In the genomic region with DNA sequence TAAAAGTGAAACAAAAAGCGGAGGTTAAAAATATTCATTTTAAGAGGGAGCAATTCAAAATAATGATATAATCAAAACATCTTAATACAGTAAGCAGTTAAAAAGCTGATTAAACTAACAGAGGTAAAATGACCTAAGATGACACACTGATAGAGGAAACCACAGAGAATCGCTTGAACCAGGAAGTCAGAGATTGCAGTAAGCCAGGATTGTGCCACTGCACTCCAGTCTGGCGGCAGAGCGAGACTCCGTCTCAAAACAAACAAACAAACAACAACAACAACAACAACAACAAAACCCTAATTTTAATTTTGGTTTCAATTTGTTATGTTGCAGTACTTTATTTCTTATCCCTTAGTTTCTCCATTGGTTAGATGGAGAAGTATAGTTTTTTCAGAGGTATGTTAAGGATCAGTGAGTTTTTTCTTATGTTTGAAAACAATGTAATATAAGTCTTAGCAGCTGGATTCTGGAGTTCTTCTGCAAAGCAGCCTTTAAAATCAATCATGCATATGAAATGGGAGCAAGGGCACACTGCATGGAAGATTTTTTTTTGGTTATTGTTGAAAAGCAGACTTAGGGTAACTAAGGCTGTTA, we compare ENCODE assay signal across 8 cellular contexts. TPM values are rescaled to one million over a fixed set of nuclear protein-coding genes. Genes with fewer than 3 reads are reported as not detected.
DNase-seq lines count a peak whose midpoint lies in the region; ATAC-seq lines count a peak whose summit lies in the region.

No MANE protein-coding gene starts in this region.

- peak overlapping the region; percentile 21 for H3K4me3 Mint-ChIP-seq in activated naive CD8-positive, alpha-beta T cell treated with anti-CD3 and anti-CD28 coated beads, Interleukin-2, amount 10 ng/mL, durations not matched to agents 7 days and 5 days
- H3K4me3 Mint-ChIP-seq in naive B cell: peak overlapping the region in 3 of 8 donors; percentile 21 to 64 (median 51)

- no peak overlapping the region for H3K27ac Mint-ChIP-seq in activated naive CD8-positive, alpha-beta T cell treated with anti-CD3 and anti-CD28 coated beads, Interleukin-2, amount 10 ng/mL, durations not matched to agents 7 days and 5 days
- H3K27ac Mint-ChIP-seq in naive B cell: peak overlapping the region in 2 of 6 donors; percentile 1 to 78

- peak overlapping the region in 10 of 11 experiments; percentile 24 to 62 (median 42); a peak in 14 of 22 replicates for H3K9ac ChIP-seq in BLaER1 treated with 17β-estradiol and CSF1 and Interleukin-3, amounts not matched to agents 10 nM and 100 nM

- H3K4me1 ChIP-seq in BLaER1 treated with 17β-estradiol and CSF1 and Interleukin-3, amounts not matched to agents 10 nM and 100 nM: peaks cover 0 to 26% (median 15%) of the 10 kb centered on the region in 10 experiments; a peak in 16 of 20 replicates

- ATAC-seq in GM19043 (IDR thresholded peaks at IDR 0.05; ENCODE audit: low read depth, unreplicated experiment): peak; percentile 64
- ATAC-seq in activated naive CD8-positive, alpha-beta T cell treated with anti-CD3 and anti-CD28 coated beads, Interleukin-2, amount 10 ng/mL, durations not matched to agents 7 days and 5 days (ENCODE audit: low read depth): peak; percentile 87
- peak; percentile 57 to 63 for ATAC-seq in naive B cell (ENCODE audit: low read depth in 2 of 2)

- H3K27me3 ChIP-seq in BLaER1 treated with 17β-estradiol and CSF1 and Interleukin-3, amounts not matched to agents 10 nM and 100 nM: no peaks in the 10 kb centered on the region

- peaks cover 15% of the 10 kb centered on the region for H3K4me1 Mint-ChIP-seq in activated naive CD8-positive, alpha-beta T cell treated with anti-CD3 and anti-CD28 coated beads, Interleukin-2, amount 10 ng/mL, durations not matched to agents 7 days and 5 days
- peaks cover 7 to 14% (median 10%) of the 10 kb centered on the region in 3 donors for H3K4me1 Mint-ChIP-seq in naive B cell

- peak overlapping the region; percentile 23 to 65 (median 61); a peak in 19 of 22 replicates for H3K27ac ChIP-seq in BLaER1 treated with 17β-estradiol and CSF1 and Interleukin-3, amounts not matched to agents 10 nM and 100 nM

- H4K20me1 ChIP-seq in BLaER1 treated with 17β-estradiol and CSF1 and Interleukin-3, amounts not matched to agents 10 nM and 100 nM: no peaks in the 10 kb centered on the region

- no peaks in the 10 kb centered on the region for H3K27me3 Mint-ChIP-seq in activated naive CD8-positive, alpha-beta T cell treated with anti-CD3 and anti-CD28 coated beads, Interleukin-2, amount 10 ng/mL, durations not matched to agents 7 days and 5 days
- H3K27me3 Mint-ChIP-seq in naive B cell: no peaks in the 10 kb centered on the region

- H3K36me3 ChIP-seq in BLaER1 treated with 17β-estradiol and CSF1 and Interleukin-3, amounts not matched to agents 10 nM and 100 nM: peaks cover 0 to 6% (median 0%) of the 10 kb centered on the region in 11 experiments; a peak in 4 of 22 replicates

- H3K9me3 Mint-ChIP-seq in activated naive CD8-positive, alpha-beta T cell treated with anti-CD3 and anti-CD28 coated beads, Interleukin-2, amount 10 ng/mL, durations not matched to agents 7 days and 5 days: no peaks in the 10 kb centered on the region
- H3K9me3 Mint-ChIP-seq in naive B cell: no peaks in the 10 kb centered on the region

- no peaks in the 10 kb centered on the region for H3K36me3 Mint-ChIP-seq in activated naive CD8-positive, alpha-beta T cell treated with anti-CD3 and anti-CD28 coated beads, Interleukin-2, amount 10 ng/mL, durations not matched to agents 7 days and 5 days
- H3K36me3 Mint-ChIP-seq in naive B cell: no peaks in the 10 kb centered on the region

- POLR2A ChIA-PET in activated naive CD8-positive, alpha-beta T cell treated with anti-CD3 and anti-CD28 coated beads, Interleukin-2, amount 10 ng/mL, durations not matched to agents 7 days and 5 days (lab: Charles Lee): no interaction called here

- H3K9me3 ChIP-seq in BLaER1 treated with 17β-estradiol and CSF1 and Interleukin-3, amounts not matched to agents 10 nM and 100 nM (replicated peaks in 1 of 11): no peaks in the 10 kb centered on the region

- H3K4me3 ChIP-seq in BLaER1 treated with 17β-estradiol and CSF1 and Interleukin-3, amounts not matched to agents 10 nM and 100 nM: peak overlapping the region; percentile 34 to 49 (median 42); a peak in 15 of 20 replicates

- DNase-seq in LoVo (ENCODE audit: low spot score): peak; percentile 2
- no peak for DNase-seq in activated naive CD8-positive, alpha-beta T cell treated with anti-CD3 and anti-CD28 coated beads, Interleukin-2, amount 10 ng/mL, durations not matched to agents 7 days and 5 days
- DNase-seq in naive B cell: no peak
- DNase-seq in GM19240 (ENCODE audit: insufficient read length, low spot score): no peak
- no peak for DNase-seq in NCI-H446 treated with DMSO at 0.1 percent for 48 hours (lab: John Stamatoyannopoulos, UW)
- DNase-seq in AG08395 (ENCODE audit: low spot score): no peak

- H3K4me2 ChIP-seq in BLaER1 treated with 17β-estradiol and CSF1 and Interleukin-3, amounts not matched to agents 10 nM and 100 nM: peak overlapping the region; percentile 69 to 79 (median 75)

RNA-seq across cellular contexts. Expression of a gene that starts 58.5 kb away (rescaled TPM):
- total RNA-seq in activated naive CD8-positive, alpha-beta T cell treated with anti-CD3 and anti-CD28 coated beads, Interleukin-2, amount 10 ng/mL, durations not matched to agents 7 days and 5 days: not detected
- polyA plus RNA-seq in naive B cell (ENCODE audit: low read depth in 6 of 6): under 1 TPM in 3 of 6 donors, not detected in 3; 0.15 to 0.45 (median 0.16) TPM
